8 cellular contexts compared by ENCODE assay signal in genomic region chr5:142770650-142771609, GRCh38. TPM values are rescaled to one million over a fixed set of nuclear protein-coding genes. Genes with fewer than 3 reads are reported as not detected.
A peak's percentile ranks its signal among the peaks of the same experiment; 100 is the strongest.
DNase-seq lines count a peak whose midpoint lies in the region; ATAC-seq and TF ChIP-seq lines count a peak whose summit lies in the region.

No MANE protein-coding gene starts in this region.

- peak in 1 of 4 donors; percentile 16 for TF ChIP-seq CTCF in right lobe of liver (IDR thresholded peaks at IDR 0.05)

- H3K4me1 ChIP-seq in right lobe of liver, result no peaks in the 10 kb centered on the region

- intact Hi-C loops in activated CD4-positive, alpha-beta T cell treated with anti-CD3 and anti-CD28 coated beads, Interleukin-2, amount 10 ng/mL, durations not matched to agents 24 days and 14 days (cut with micrococcal nuclease), result loop anchor here (1.0 to 10.0 kb wide), 6 partner anchors 12 to 1394 kb away; no protein-coding TSS in a partner anchor
- intact Hi-C loops in right lobe of liver (cut with DNase I), result no loop called here

- H3K36me3 ChIP-seq in right lobe of liver, result no peaks in the 10 kb centered on the region

- H3K9me3 Mint-ChIP-seq in activated CD4-positive, alpha-beta T cell treated with anti-CD3 and anti-CD28 coated beads, Interleukin-2, amount 10 ng/mL, durations not matched to agents 24 days and 14 days, result no peaks in the 10 kb centered on the region

- WGBS in right lobe of liver (ENCODE audit: insufficient coverage, low coverage, low lambda C conversion rate, missing lambda C conversion rate), result 2% methylated on average over 13 of the region's 86 CpGs

- H3K27me3 Mint-ChIP-seq in activated CD4-positive, alpha-beta T cell treated with anti-CD3 and anti-CD28 coated beads, Interleukin-2, amount 10 ng/mL, durations not matched to agents 24 days and 14 days, result peaks cover under 1% of the 10 kb centered on the region

- H3K36me3 Mint-ChIP-seq in activated CD4-positive, alpha-beta T cell treated with anti-CD3 and anti-CD28 coated beads, Interleukin-2, amount 10 ng/mL, durations not matched to agents 24 days and 14 days (ENCODE audit: low read depth), result peaks cover 1% of the 10 kb centered on the region

- H3K4me3 Mint-ChIP-seq in activated CD4-positive, alpha-beta T cell treated with anti-CD3 and anti-CD28 coated beads, Interleukin-2, amount 10 ng/mL, durations not matched to agents 24 days and 14 days, result peak overlapping the region; percentile 94

- ATAC-seq in GM18502 (IDR thresholded peaks at IDR 0.05; ENCODE audit: poor library complexity, unreplicated experiment) (peak; percentile 26), HG02678 (IDR thresholded peaks at IDR 0.05; ENCODE audit: unreplicated experiment) (peak; percentile 20), right lobe of liver (peak; percentile 31 to 56 (median 50))

- peaks cover 47% of the 10 kb centered on the region for H3K4me1 Mint-ChIP-seq in activated CD4-positive, alpha-beta T cell treated with anti-CD3 and anti-CD28 coated beads, Interleukin-2, amount 10 ng/mL, durations not matched to agents 24 days and 14 days

- H3K27ac ChIP-seq in right lobe of liver, result peak overlapping the region; percentile 62 to 82 (median 81)

- TF ChIP-seq POLR2A in right lobe of liver (IDR thresholded peaks at IDR 0.05), result no peak

- DNase-seq in NCI-H1930 (lab: John Stamatoyannopoulos, UW), result peak; percentile 39 to 47
- DNase-seq in activated CD4-positive, alpha-beta T cell treated with anti-CD3 and anti-CD28 coated beads, Interleukin-2, amount 10 ng/mL, durations not matched to agents 24 days and 14 days, result peak; percentile 91
- peak; percentile 71 for DNase-seq in dermis blood vessel endothelial cell
- peak; percentile 69 to 77 (median 71) for DNase-seq in right lobe of liver
- peak; percentile 49 to 57 for DNase-seq in stimulated activated CD4-positive, alpha-beta T cell treated with anti-CD3 and anti-CD28 coated beads, Interleukin-4, amount 100 ng/mL, for 4 hours
- no peak for DNase-seq in epidermal melanocyte (ENCODE audit: insufficient read length, low spot score)

- H3K9me3 ChIP-seq in right lobe of liver, result no peaks in the 10 kb centered on the region

- no peaks in the 10 kb centered on the region for H3K27me3 ChIP-seq in right lobe of liver

- peak overlapping the region; percentile 75 to 87 (median 75) for H3K4me3 ChIP-seq in right lobe of liver

- peak overlapping the region; percentile 88 for H3K27ac Mint-ChIP-seq in activated CD4-positive, alpha-beta T cell treated with anti-CD3 and anti-CD28 coated beads, Interleukin-2, amount 10 ng/mL, durations not matched to agents 24 days and 14 days

RNA-seq across cellular contexts. Expression of gene ARHGAP26, which starts 0.8 kb away (rescaled TPM):
- total RNA-seq in activated CD4-positive, alpha-beta T cell treated with anti-CD3 and anti-CD28 coated beads, Interleukin-2, amount 10 ng/mL, durations not matched to agents 24 days and 14 days, result 12.7 and 15.3 TPM in 2 replicates
- total RNA-seq in dermis blood vessel endothelial cell (49.9 and 51.7 TPM in 2 replicates), right lobe of liver (10 to 100 TPM in 2 of 6 experiments, 1 to 10 TPM in 4; 6.7 to 14.5 (median 8.3) TPM)
